In the genomic region with DNA sequence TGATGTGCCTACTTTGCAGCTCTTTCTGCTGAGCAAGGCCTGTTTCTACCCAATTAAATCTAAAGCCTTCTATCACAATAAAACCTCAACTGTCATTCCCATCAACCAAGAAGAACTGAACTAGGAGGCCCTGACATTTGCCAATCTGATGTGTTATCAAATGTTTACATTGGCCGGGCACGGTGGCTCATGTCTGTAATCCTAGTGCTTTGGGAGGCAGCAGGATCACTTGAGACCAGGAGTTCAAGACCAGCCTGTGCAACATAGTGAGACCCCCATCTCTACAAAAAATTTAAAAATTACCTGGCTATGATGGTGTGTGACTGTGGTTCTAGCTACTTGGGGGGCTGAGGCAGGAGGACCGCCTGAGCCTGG, we compare ENCODE assay signal across 2 cellular contexts.
A peak's percentile ranks its signal among the peaks of the same experiment; 100 is the strongest.
TF ChIP-seq lines count a peak whose summit lies in the region.

No MANE protein-coding gene starts in this region.

TF ChIP-seq in HEK293T, 16 proteins besides CTCF, POLR2A, EP300 and RAD21:
- peak; percentile 46; the same call in 1 of the 2 replicates for TF ChIP-seq PKNOX1 (IDR thresholded peaks at IDR 0.05)
- no peak for TF ChIP-seq L3MBTL2 (conservative IDR thresholded peaks at IDR 0.05)
TF ChIP-seq in HEK293T: peak in this region for 1.

TF ChIP-seq in GM12878, 131 proteins besides CTCF, POLR2A, EP300 and RAD21:
- TF ChIP-seq NFXL1 (IDR thresholded peaks at IDR 0.05; ENCODE audit: borderline replicate concordance): no peak
- no peak for TF ChIP-seq BHLHE40 (IDR thresholded peaks at IDR 0.05; ENCODE audit: borderline replicate concordance in 1 of 2, low read depth in 2 of 2, low read length in 1 of 2)
- TF ChIP-seq RUNX3 (IDR thresholded peaks at IDR 0.05; ENCODE audit: low read length): no peak
- no peak for TF ChIP-seq SMAD1 (IDR thresholded peaks at IDR 0.05; ENCODE audit: low read depth, partially characterized antibody)
- no peak for TF ChIP-seq CREB1 (IDR thresholded peaks at IDR 0.05; ENCODE audit: low read depth)
- TF ChIP-seq CEBPB (IDR thresholded peaks at IDR 0.05; ENCODE audit: borderline replicate concordance in 1 of 2, low read depth in 2 of 2, low read length in 2 of 2): no peak
- no peak for TF ChIP-seq ZNF384 (IDR thresholded peaks at IDR 0.05; ENCODE audit: borderline replicate concordance, low read depth, low read length)
